Comparison of ENCODE assay signal across 25 cellular contexts in the genomic region with DNA sequence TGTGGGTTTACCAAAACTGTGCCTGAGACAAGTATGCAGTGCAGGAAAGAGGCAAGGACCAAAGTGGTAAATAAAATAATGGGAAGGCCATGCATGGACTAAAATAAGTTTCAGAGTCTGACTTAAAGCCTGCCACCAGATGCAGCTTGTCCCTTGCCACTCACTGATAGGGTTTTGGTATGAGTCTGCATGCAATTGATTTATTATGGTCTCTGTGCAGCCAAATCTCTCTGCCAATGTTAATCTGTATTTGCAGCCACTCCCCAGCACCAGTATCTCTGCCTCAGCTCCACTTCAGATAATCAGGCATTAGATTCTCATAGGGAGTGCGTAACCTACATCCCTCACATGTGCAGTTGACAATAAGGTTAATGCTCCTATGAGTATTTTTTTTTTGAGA. TPM values are rescaled to one million over a fixed set of nuclear protein-coding genes. Genes with fewer than 3 reads are reported as not detected.
"Had no signal": no experiment of that assay in that cellular context is flagged by ENCODE, and none has a peak within 500 bp of the region (broad histone marks: within the 10 kb centered on the region; RNA-seq: fewer than 3 reads in every experiment).

No MANE protein-coding gene starts in this region.

- H3K4me3 Mint-ChIP-seq: naive thymus-derived CD8-positive, alpha-beta T cell; nephron progenitor cell; stimulated activated naive B cell treated with anti-CD40 and anti-IgM and Interleukin-4, amounts not matched to agents 10 μg/mL and 1 μg/mL and 100 μg/mL, for 72 hours; stimulated activated naive CD8-positive, alpha-beta T cell treated with anti-CD3 and anti-CD28 coated beads, Interleukin-15, amount 100 ng/mL, for 72 hours had no signal

- H3K36me3 ChIP-seq: gastrocnemius medialis, left lung, pancreas, right lobe of liver, suprapubic skin, transverse colon, upper lobe of right lung, uterus had no signal

- H3K9me3 ChIP-seq: gastrocnemius medialis, left lung, pancreas, right lobe of liver, suprapubic skin, transverse colon, upper lobe of right lung, uterus had no signal

- H3K27ac Mint-ChIP-seq: naive thymus-derived CD8-positive, alpha-beta T cell; nephron progenitor cell; progenitor cell of endocrine pancreas; stimulated activated naive B cell treated with anti-CD40 and anti-IgM and Interleukin-4, amounts not matched to agents 10 μg/mL and 1 μg/mL and 100 μg/mL, for 72 hours; stimulated activated naive CD8-positive, alpha-beta T cell treated with anti-CD3 and anti-CD28 coated beads, Interleukin-15, amount 100 ng/mL, for 72 hours had no signal

- H3K9me3 Mint-ChIP-seq: nephron progenitor cell; stimulated activated naive CD8-positive, alpha-beta T cell treated with anti-CD3 and anti-CD28 coated beads, Interleukin-15, amount 100 ng/mL, for 72 hours had no signal

- H3K27ac ChIP-seq: gastrocnemius medialis, left lung, pancreas, right lobe of liver, suprapubic skin, transverse colon, upper lobe of right lung, uterus had no signal

- H3K4me1 ChIP-seq: gastrocnemius medialis, pancreas, right lobe of liver, suprapubic skin, transverse colon, upper lobe of right lung, uterus had no signal

- DNase-seq: dorsolateral prefrontal cortex; effector CD4-positive, alpha-beta T cell; foreskin fibroblast; gastrocnemius medialis; head of caudate nucleus; left cardiac atrium; left lung; mammary epithelial cell; mesendoderm; midbrain; naive thymus-derived CD8-positive, alpha-beta T cell; nephron progenitor cell; occipital lobe; pancreas; right lobe of liver; small intestine; stimulated activated CD4-positive, alpha-beta T cell treated with anti-CD3 and anti-CD28 coated beads, Interleukin-15, amount 100 ng/mL, for 24 hours; stimulated activated CD4-positive, alpha-beta T cell treated with anti-CD3 and anti-CD28 coated beads, Interleukin-2, amount 100 ng/mL, for 48 hours; stimulated activated naive B cell treated with anti-CD40 and anti-IgM and Interleukin-4, amounts not matched to agents 10 μg/mL and 1 μg/mL and 100 μg/mL, for 72 hours; stimulated activated naive CD8-positive, alpha-beta T cell treated with anti-CD3 and anti-CD28 coated beads, Interleukin-15, amount 100 ng/mL, for 72 hours; transverse colon; upper lobe of right lung; uterus had no signal

- H3K4me3 ChIP-seq: dorsolateral prefrontal cortex, gastrocnemius medialis, left lung, pancreas, right lobe of liver, suprapubic skin, transverse colon, upper lobe of right lung, uterus had no signal

- H3K4me1 Mint-ChIP-seq: stimulated activated naive B cell treated with anti-CD40 and anti-IgM and Interleukin-4, amounts not matched to agents 10 μg/mL and 1 μg/mL and 100 μg/mL, for 72 hours; stimulated activated naive CD8-positive, alpha-beta T cell treated with anti-CD3 and anti-CD28 coated beads, Interleukin-15, amount 100 ng/mL, for 72 hours had no signal

- ATAC-seq: gastrocnemius medialis; left cardiac atrium; left lung; naive thymus-derived CD8-positive, alpha-beta T cell; pancreas; right lobe of liver; stimulated activated naive B cell treated with anti-CD40 and anti-IgM and Interleukin-4, amounts not matched to agents 10 μg/mL and 1 μg/mL and 100 μg/mL, for 72 hours; upper lobe of right lung had no signal

- H3K27me3 ChIP-seq: dorsolateral prefrontal cortex, gastrocnemius medialis, pancreas, right lobe of liver, suprapubic skin, uterus had no signal

- H3K36me3 Mint-ChIP-seq: stimulated activated naive B cell treated with anti-CD40 and anti-IgM and Interleukin-4, amounts not matched to agents 10 μg/mL and 1 μg/mL and 100 μg/mL, for 72 hours had no signal

RNA-seq across cellular contexts. Expression of gene FGF2, which starts 5.5 kb away (rescaled TPM):
- total RNA-seq: naive thymus-derived CD8-positive, alpha-beta T cell had no signal
